ENCODE assay signal across 9 cellular contexts in genomic region chr10:16986406-16987128, GRCh38.
A peak's percentile ranks its signal among the peaks of the same experiment; 100 is the strongest.
DNase-seq lines count a peak whose midpoint lies in the region; ATAC-seq and TF ChIP-seq lines count a peak whose summit lies in the region.
"Had no signal": no experiment of that assay in that cellular context is flagged by ENCODE, and none has a peak within 500 bp of the region (broad histone marks: within the 10 kb centered on the region; RNA-seq: fewer than 3 reads in every experiment).

No MANE protein-coding gene starts in this region.

- peak; percentile 45 for ATAC-seq in Right ventricle myocardium inferior
- peak; percentile 29 for ATAC-seq in mucosa of descending colon
- ATAC-seq in GM18505 (IDR thresholded peaks at IDR 0.05; ENCODE audit: unreplicated experiment) = no peak
- ATAC-seq in HG02588 (IDR thresholded peaks at IDR 0.05; ENCODE audit: unreplicated experiment) = no peak

- H3K9me3 ChIP-seq in mucosa of descending colon = no peaks in the 10 kb centered on the region

- no peaks in the 10 kb centered on the region for H3K4me1 ChIP-seq in mucosa of descending colon (ENCODE audit: low read depth)

- H3K4me3 ChIP-seq in epithelial cell of esophagus (ENCODE audit: low read length) = no peak overlapping the region
- H3K4me3 ChIP-seq in mucosa of descending colon = no peak overlapping the region

- intact Hi-C loops in Right ventricle myocardium inferior (cut with DNase I) (no loop called here), cardiac septum (cut with DNase I) (no loop called here), mucosa of descending colon (cut with DNase I, micrococcal nuclease) (no loop called here)

- no peak for DNase-seq in Right ventricle myocardium inferior (ENCODE audit: missing footprints)
- DNase-seq in cardiac septum (ENCODE audit: low spot score) = no peak
- DNase-seq in epithelial cell of esophagus (ENCODE audit: low read depth) = peak; percentile 56
- DNase-seq in mucosa of descending colon = no peak
- no peak for DNase-seq in activated effector memory CD4-positive, alpha-beta T cell treated with Interleukin-2 at 50 U/mL for 16 hours
- no peak for DNase-seq in NCI-H446 treated with DMSO at 0.1 percent for 48 hours (lab: John Stamatoyannopoulos, UW)
- DNase-seq: 8988T had no signal

- no peaks in the 10 kb centered on the region for H3K36me3 ChIP-seq in mucosa of descending colon (ENCODE audit: low read depth)

- TF ChIP-seq POLR2A in GM18505 (IDR thresholded peaks at IDR 0.05; ENCODE audit: borderline replicate concordance, extremely low read depth, insufficient read depth, insufficient read length) = no peak

- TF ChIP-seq CTCF in epithelial cell of esophagus (IDR thresholded peaks at IDR 0.05; ENCODE audit: insufficient read depth, low read depth, low read length, missing control alignments) (no peak), mucosa of descending colon (IDR thresholded peaks at IDR 0.05) (no peak)

Comparison
In these comparisons a context has a peak if more than half of its experiments do, and no peak if none do; other contexts are left out.
1. ATAC-seq: peak in Right ventricle myocardium inferior (single experiment) and mucosa of descending colon (single experiment); none in GM18505 (single experiment) and HG02588 (single experiment).